In the genomic region with DNA sequence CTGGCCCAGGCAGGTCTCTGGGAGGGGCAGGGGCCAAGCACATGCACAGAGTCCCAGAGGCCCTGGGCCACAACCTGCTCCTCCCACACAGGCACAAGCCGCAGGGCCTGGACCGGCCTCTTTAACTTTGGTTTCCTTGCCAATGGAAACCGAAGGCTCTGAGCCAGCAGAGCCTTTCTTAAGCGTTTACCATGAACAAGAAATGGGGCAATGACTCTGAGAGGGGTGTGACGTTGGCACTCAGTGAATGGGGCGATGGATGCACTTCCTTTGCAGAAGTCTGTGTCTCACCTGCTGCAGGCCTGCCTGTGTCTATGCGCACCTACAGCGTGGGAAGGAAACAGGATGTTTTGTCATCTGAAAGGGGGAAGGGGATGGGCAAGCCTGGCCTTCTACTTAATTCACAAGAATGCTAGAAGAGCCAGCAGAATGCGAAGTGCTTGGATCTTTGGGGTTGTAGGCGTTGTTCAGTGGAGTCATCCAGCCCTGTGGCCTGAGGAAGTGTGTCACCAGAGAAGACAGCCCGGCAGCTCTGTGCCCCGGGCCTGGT, we compare ENCODE assay signal across 1 cellular context.
TF ChIP-seq lines count a peak whose summit lies in the region.

No MANE protein-coding gene starts in this region.

TF ChIP-seq in K562, 482 proteins besides CTCF, POLR2A, EP300 and RAD21:
- TF ChIP-seq, protein P1, sequence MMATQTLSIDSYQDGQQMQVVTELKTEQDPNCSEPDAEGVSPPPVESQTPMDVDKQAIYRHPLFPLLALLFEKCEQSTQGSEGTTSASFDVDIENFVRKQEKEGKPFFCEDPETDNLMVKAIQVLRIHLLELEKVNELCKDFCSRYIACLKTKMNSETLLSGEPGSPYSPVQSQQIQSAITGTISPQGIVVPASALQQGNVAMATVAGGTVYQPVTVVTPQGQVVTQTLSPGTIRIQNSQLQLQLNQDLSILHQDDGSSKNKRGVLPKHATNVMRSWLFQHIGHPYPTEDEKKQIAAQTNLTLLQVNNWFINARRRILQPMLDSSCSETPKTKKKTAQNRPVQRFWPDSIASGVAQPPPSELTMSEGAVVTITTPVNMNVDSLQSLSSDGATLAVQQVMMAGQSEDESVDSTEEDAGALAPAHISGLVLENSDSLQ (IDR thresholded peaks at IDR 0.05): no peak
- TF ChIP-seq ZNF324 (CRISPR knock-in tag; IDR thresholded peaks at IDR 0.05) (no peak), PHF21A (IDR thresholded peaks at IDR 0.05; ENCODE audit: borderline replicate concordance, low read depth) (no peak), SRSF9 (IDR thresholded peaks at IDR 0.05; ENCODE audit: borderline replicate concordance, low read depth, low read length) (no peak), SRSF1 (IDR thresholded peaks at IDR 0.05; ENCODE audit: low read depth, low read length) (no peak), MYC (IDR thresholded peaks at IDR 0.05; ENCODE audit: low read depth, low read length) (0 out of 2 replicates have a peak, but pooled peaks have one; percentile 25), MYC (CRISPR knock-in tag; IDR thresholded peaks at IDR 0.05; ENCODE audit: borderline replicate concordance, low read depth) (no peak; the same call in 1 of the 2 replicates), CHD2 (IDR thresholded peaks at IDR 0.05; ENCODE audit: low read depth, low read length) (no peak), ZNF584 (CRISPR knock-in tag; IDR thresholded peaks at IDR 0.05; ENCODE audit: low read depth) (no peak), MEIS2 (IDR thresholded peaks at IDR 0.05; ENCODE audit: partially characterized antibody) (no peak), ZNF274 (IDR thresholded peaks at IDR 0.05; ENCODE audit: borderline replicate concordance, low read depth, low read length) (no peak), RBM39 (optimal IDR thresholded peaks at IDR 0.05; ENCODE audit: low read depth, low read length) (no peak), FUS (optimal IDR thresholded peaks at IDR 0.05; ENCODE audit: low read depth, low read length) (no peak)
- TF ChIP-seq, protein P2, sequence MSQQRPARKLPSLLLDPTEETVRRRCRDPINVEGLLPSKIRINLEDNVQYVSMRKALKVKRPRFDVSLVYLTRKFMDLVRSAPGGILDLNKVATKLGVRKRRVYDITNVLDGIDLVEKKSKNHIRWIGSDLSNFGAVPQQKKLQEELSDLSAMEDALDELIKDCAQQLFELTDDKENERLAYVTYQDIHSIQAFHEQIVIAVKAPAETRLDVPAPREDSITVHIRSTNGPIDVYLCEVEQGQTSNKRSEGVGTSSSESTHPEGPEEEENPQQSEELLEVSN (IDR thresholded peaks at IDR 0.05; ENCODE audit: borderline replicate concordance in 1 of 2, extremely low read depth in 1 of 2, insufficient read depth in 1 of 2, insufficient read length in 1 of 2, low read depth in 1 of 2, low read length in 1 of 2, poor library complexity in 1 of 2, severe bottlenecking in 1 of 2): peak in 1 of 2 experiments; percentile 12
- TF ChIP-seq, protein P3, sequence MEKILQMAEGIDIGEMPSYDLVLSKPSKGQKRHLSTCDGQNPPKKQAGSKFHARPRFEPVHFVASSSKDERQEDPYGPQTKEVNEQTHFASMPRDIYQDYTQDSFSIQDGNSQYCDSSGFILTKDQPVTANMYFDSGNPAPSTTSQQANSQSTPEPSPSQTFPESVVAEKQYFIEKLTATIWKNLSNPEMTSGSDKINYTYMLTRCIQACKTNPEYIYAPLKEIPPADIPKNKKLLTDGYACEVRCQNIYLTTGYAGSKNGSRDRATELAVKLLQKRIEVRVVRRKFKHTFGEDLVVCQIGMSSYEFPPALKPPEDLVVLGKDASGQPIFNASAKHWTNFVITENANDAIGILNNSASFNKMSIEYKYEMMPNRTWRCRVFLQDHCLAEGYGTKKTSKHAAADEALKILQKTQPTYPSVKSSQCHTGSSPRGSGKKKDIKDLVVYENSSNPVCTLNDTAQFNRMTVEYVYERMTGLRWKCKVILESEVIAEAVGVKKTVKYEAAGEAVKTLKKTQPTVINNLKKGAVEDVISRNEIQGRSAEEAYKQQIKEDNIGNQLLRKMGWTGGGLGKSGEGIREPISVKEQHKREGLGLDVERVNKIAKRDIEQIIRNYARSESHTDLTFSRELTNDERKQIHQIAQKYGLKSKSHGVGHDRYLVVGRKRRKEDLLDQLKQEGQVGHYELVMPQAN (IDR thresholded peaks at IDR 0.05; ENCODE audit: borderline replicate concordance): no peak
- TF ChIP-seq, protein P4, sequence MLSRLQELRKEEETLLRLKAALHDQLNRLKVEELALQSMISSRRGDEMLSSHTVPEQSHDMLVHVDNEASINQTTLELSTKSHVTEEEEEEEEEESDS (CRISPR knock-in tag; IDR thresholded peaks at IDR 0.05): no peak
